1 cellular context compared by ENCODE assay signal in genomic region chr6:56348578-56348977, GRCh38.
TF ChIP-seq lines count a peak whose summit lies in the region.

No MANE protein-coding gene starts in this region.

TF ChIP-seq in WTC11, 78 proteins besides CTCF, POLR2A, EP300 and RAD21 (continued from another document):
- no peak for TF ChIP-seq ATF2 (CRISPR knock-in tag; IDR thresholded peaks at IDR 0.05; ENCODE audit: borderline replicate concordance, low read depth)
